In genomic region chr14:81565441-81566290, GRCh38 we compare ENCODE assay signal across 8 cellular contexts. TPM values are rescaled to one million over a fixed set of nuclear protein-coding genes. Genes with fewer than 3 reads are reported as not detected.
DNase-seq lines count a peak whose midpoint lies in the region; ATAC-seq and TF ChIP-seq lines count a peak whose summit lies in the region.

No MANE protein-coding gene starts in this region.

- TF ChIP-seq POLR2A in suprapubic skin (IDR thresholded peaks at IDR 0.05) = no peak

- H3K4me3 Mint-ChIP-seq in nephron = no peak overlapping the region

- peak; percentile 76 for ATAC-seq in HG02798 (IDR thresholded peaks at IDR 0.05; ENCODE audit: poor library complexity, unreplicated experiment)

- H3K4me3 ChIP-seq in AG10803 (ENCODE audit: low read length) (no peak overlapping the region), dorsolateral prefrontal cortex (no peak overlapping the region), suprapubic skin (no peak overlapping the region)

- no peaks in the 10 kb centered on the region for H3K9me3 Mint-ChIP-seq in nephron

- H3K27ac ChIP-seq in dorsolateral prefrontal cortex (no peak overlapping the region), suprapubic skin (no peak overlapping the region)

- WGBS in suprapubic skin = 37% methylated on average over 7 of the region's 7 CpGs

- no peaks in the 10 kb centered on the region for H3K4me1 ChIP-seq in suprapubic skin

- no peaks in the 10 kb centered on the region for H3K9me3 ChIP-seq in suprapubic skin

- no peak overlapping the region for H3K27ac Mint-ChIP-seq in nephron

- H3K27me3 Mint-ChIP-seq in nephron (ENCODE audit: low read depth) = peaks cover 5% of the 10 kb centered on the region

- H3K27me3 ChIP-seq in dorsolateral prefrontal cortex = peaks cover 0 to 4% (median 0%) of the 10 kb centered on the region in 45 donors
- no peaks in the 10 kb centered on the region for H3K27me3 ChIP-seq in suprapubic skin

- no peaks in the 10 kb centered on the region for H3K4me1 Mint-ChIP-seq in nephron

- no peaks in the 10 kb centered on the region for H3K36me3 Mint-ChIP-seq in nephron (ENCODE audit: low read depth)

- no peaks in the 10 kb centered on the region for H3K36me3 ChIP-seq in suprapubic skin

- TF ChIP-seq CTCF in AG10803 (conservative IDR thresholded peaks at IDR 0.05; ENCODE audit: low read length) (peak; percentile 50), GM13976 (IDR thresholded peaks at IDR 0.05; ENCODE audit: borderline replicate concordance, control extremely low read depth, extremely low read depth, insufficient read depth, missing control alignments) (peak; percentile 34), dorsolateral prefrontal cortex (IDR thresholded peaks at IDR 0.05 in 54 of 56, conservative IDR thresholded peaks at IDR 0.05 in 2 of 56; ENCODE audit: low read depth in 1 of 56, partially characterized antibody in 56 of 56) (peak; percentile 24 to 83 (median 70)), nephron (IDR thresholded peaks at IDR 0.05; ENCODE audit: unreplicated experiment in 3 of 3) (peak; percentile 62 to 71 (median 64)), suprapubic skin (IDR thresholded peaks at IDR 0.05) (peak in 1 of 2 donors; percentile 14)

- no peak for TF ChIP-seq EP300 in suprapubic skin (IDR thresholded peaks at IDR 0.05)

- intact Hi-C loops in dorsolateral prefrontal cortex (cut with DNase I) = no loop called here

- DNase-seq in AG10803 (ENCODE audit: low read depth) (peak; percentile 8), GM13976 (ENCODE audit: low spot score) (peak; percentile 47), NCI-H524 treated with DMSO at 0.1 percent for 48 hours (lab: John Stamatoyannopoulos, UW) (peak; percentile 22), dorsolateral prefrontal cortex (peak in 6 of 10 donors; percentile 16 to 71 (median 46)), suprapubic skin (ENCODE audit: low spot score in 2 of 2) (no peak)
- no peak for DNase-seq in activated effector memory CD4-positive, alpha-beta T cell treated with anti-CD3 and anti-CD28 coated beads, Interleukin-2, amount 50 U/mL, for 16 hours

- in situ Hi-C loops in GM13976 (cut with MboI; ENCODE audit: low sequenced_read_pairs, unreplicated experiment) = no loop called here

RNA-seq across cellular contexts. Expression of gene SEL1L, which starts 32.0 kb away (rescaled TPM):
- total RNA-seq in dorsolateral prefrontal cortex = 100 to 1,000 TPM in 3 of 120 experiments, 10 to 100 TPM in 117; 43.9 to 104 (median 80.9) TPM
- total RNA-seq in suprapubic skin = 10 to 100 TPM; 24.8 to 37.8 (median 35.0) TPM

Comparison
In these comparisons a context has a peak if more than half of its experiments do, and no peak if none do; other contexts are left out.
1. DNase-seq: peak in AG10803 (single experiment), GM13976 (single experiment), NCI-H524 treated with DMSO at 0.1 percent for 48 hours (single experiment) and dorsolateral prefrontal cortex (6 of 10); none in activated effector memory CD4-positive, alpha-beta T cell treated with anti-CD3 and anti-CD28 coated beads, Interleukin-2, amount 50 U/mL, for 16 hours (single experiment) and suprapubic skin (0 of 2).